Comparison of ENCODE assay signal across 1 cellular context in the genomic region with DNA sequence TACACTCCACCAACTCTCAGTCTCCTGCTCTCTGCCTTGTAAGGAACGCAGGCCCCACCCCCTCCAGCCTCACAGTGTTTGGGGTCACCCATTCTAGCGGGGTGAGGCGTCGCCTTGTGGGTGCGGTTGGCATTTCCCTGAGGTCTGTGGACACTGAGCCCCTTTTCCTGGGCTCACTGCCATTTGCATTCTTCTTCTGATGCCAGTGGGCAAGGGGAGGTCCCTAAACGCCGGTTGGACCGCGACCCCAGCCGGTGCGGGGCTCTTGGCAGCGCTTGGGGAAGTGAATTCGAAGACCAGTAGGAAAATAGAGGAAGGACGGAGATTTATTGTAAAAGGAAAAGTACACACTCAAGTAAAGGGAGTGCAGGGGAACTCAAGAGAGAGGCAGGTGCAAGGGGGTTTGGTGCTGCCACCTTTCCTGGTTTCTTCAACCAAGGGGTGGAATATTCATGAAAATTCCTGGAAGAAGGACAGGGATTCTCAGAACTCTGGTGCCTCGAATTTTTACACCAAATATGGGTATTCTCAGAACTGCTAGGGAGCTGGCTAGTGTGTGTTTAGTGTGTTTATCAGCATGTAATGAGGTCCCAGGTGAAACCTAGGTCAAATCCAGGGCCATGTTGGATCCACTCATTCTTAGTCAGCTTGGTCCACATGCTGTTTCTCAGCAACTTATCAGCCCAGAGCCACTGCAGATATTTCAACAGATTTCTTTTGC.
TF ChIP-seq lines count a peak whose summit lies in the region.
"Not testable (repeated sequence)": the region's sequence is repeated elsewhere in the genome, so short reads cannot be mapped to it uniquely, and the experiment has no call there.

No MANE protein-coding gene starts in this region.

TF ChIP-seq in K562, 482 proteins besides CTCF, POLR2A, EP300 and RAD21:
- TF ChIP-seq JUND (IDR thresholded peaks at IDR 0.05; ENCODE audit: borderline replicate concordance, low read depth, low read length) = 0 out of 2 replicates have a peak, but pooled peaks have one; percentile 14
- TF ChIP-seq JUND (tag; IDR thresholded peaks at IDR 0.05; ENCODE audit: borderline replicate concordance, low read depth, low read length); MYC (CRISPR knock-in tag; IDR thresholded peaks at IDR 0.05; ENCODE audit: borderline replicate concordance, low read depth); TEAD4 (CRISPR knock-in tag; IDR thresholded peaks at IDR 0.05; ENCODE audit: borderline replicate concordance): not testable (repeated sequence)
- TF ChIP-seq, protein P1, sequence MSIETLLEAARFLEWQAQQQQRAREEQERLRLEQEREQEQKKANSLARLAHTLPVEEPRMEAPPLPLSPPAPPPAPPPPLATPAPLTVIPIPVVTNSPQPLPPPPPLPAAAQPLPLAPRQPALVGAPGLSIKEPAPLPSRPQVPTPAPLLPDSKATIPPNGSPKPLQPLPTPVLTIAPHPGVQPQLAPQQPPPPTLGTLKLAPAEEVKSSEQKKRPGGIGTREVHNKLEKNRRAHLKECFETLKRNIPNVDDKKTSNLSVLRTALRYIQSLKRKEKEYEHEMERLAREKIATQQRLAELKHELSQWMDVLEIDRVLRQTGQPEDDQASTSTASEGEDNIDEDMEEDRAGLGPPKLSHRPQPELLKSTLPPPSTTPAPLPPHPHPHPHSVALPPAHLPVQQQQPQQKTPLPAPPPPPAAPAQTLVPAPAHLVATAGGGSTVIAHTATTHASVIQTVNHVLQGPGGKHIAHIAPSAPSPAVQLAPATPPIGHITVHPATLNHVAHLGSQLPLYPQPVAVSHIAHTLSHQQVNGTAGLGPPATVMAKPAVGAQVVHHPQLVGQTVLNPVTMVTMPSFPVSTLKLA (conservative IDR thresholded peaks at IDR 0.05) = 0 out of 4 replicates have a peak, but pooled peaks have one; percentile 19 to 33
- TF ChIP-seq CBFA2T3 (IDR thresholded peaks at IDR 0.05) = peak; percentile 64
- TF ChIP-seq YY1 (IDR thresholded peaks at IDR 0.05; ENCODE audit: borderline replicate concordance in 1 of 3, control insufficient read depth in 1 of 3, extremely low read depth in 1 of 3, insufficient read depth in 3 of 3, insufficient read length in 1 of 3, insufficient replicate concordance in 2 of 3, low read depth in 1 of 3, low read length in 2 of 3) = peak in 1 of 3 experiments; percentile 53
- TF ChIP-seq ATF7 (IDR thresholded peaks at IDR 0.05) = peak; percentile 31; the same call in 1 of the 2 replicates
- 0 out of 2 replicates have a peak, but pooled peaks have one; percentile 3 for TF ChIP-seq ZNF584 (CRISPR knock-in tag; IDR thresholded peaks at IDR 0.05; ENCODE audit: low read depth)
- TF ChIP-seq SPI1 (IDR thresholded peaks at IDR 0.05; ENCODE audit: borderline replicate concordance, low read depth, low read length) = 0 out of 2 replicates have a peak, but pooled peaks have one; percentile 7
- TF ChIP-seq SMARCA4 (IDR thresholded peaks at IDR 0.05) = peak; percentile 38
- TF ChIP-seq MAZ (CRISPR knock-in tag; conservative IDR thresholded peaks at IDR 0.05 in 1 of 2, IDR thresholded peaks at IDR 0.05 in 1 of 2) = peak in 1 of 2 experiments; percentile 38; a peak in 1 of 4 replicates
- TF ChIP-seq ARID1B (IDR thresholded peaks at IDR 0.05) = peak; percentile 73
- TF ChIP-seq MYC (IDR thresholded peaks at IDR 0.05; ENCODE audit: low read depth, low read length) = peak; percentile 46; the same call in 1 of the 2 replicates
- 0 out of 2 replicates have a peak, but pooled peaks have one; percentile 22 for TF ChIP-seq CREB3L1 (IDR thresholded peaks at IDR 0.05; ENCODE audit: borderline replicate concordance, low read depth)
- TF ChIP-seq TCF3 (CRISPR knock-in tag; IDR thresholded peaks at IDR 0.05) = peak; percentile 65
- TF ChIP-seq NCOR1 (IDR thresholded peaks at IDR 0.05) = peak; percentile 50
- TF ChIP-seq DPF2 (IDR thresholded peaks at IDR 0.05) = peak; percentile 59
- TF ChIP-seq STAT5A (IDR thresholded peaks at IDR 0.05; ENCODE audit: borderline replicate concordance, low read length) = peak; percentile 72
- peak in 1 of 2 experiments; percentile 18; a peak in 1 of 4 replicates for TF ChIP-seq TBL1XR1 (IDR thresholded peaks at IDR 0.05; ENCODE audit: low read length in 2 of 2)
- TF ChIP-seq HDAC3 (IDR thresholded peaks at IDR 0.05; ENCODE audit: borderline replicate concordance, partially characterized antibody) = peak; percentile 46
- peak; percentile 97 for TF ChIP-seq CC2D1A (IDR thresholded peaks at IDR 0.05)
- TF ChIP-seq EHMT2 (IDR thresholded peaks at IDR 0.05) = peak; percentile 85
- peak; percentile 85 for TF ChIP-seq FOSL1 (tag; conservative IDR thresholded peaks at IDR 0.05)
- peak; percentile 51 for TF ChIP-seq CBFA2T2 (conservative IDR thresholded peaks at IDR 0.05)
- TF ChIP-seq, protein P2, sequence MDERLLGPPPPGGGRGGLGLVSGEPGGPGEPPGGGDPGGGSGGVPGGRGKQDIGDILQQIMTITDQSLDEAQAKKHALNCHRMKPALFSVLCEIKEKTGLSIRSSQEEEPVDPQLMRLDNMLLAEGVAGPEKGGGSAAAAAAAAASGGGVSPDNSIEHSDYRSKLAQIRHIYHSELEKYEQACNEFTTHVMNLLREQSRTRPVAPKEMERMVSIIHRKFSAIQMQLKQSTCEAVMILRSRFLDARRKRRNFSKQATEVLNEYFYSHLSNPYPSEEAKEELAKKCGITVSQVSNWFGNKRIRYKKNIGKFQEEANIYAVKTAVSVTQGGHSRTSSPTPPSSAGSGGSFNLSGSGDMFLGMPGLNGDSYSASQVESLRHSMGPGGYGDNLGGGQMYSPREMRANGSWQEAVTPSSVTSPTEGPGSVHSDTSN (CRISPR knock-in tag; IDR thresholded peaks at IDR 0.05; ENCODE audit: low read depth) = not testable (repeated sequence)
- TF ChIP-seq, protein P2 (tag; conservative IDR thresholded peaks at IDR 0.05; ENCODE audit: low read depth) = 0 out of 2 replicates have a peak, but pooled peaks have one; percentile 7
- 0 out of 2 replicates have a peak, but pooled peaks have one; percentile 7 for TF ChIP-seq TEAD4 (IDR thresholded peaks at IDR 0.05; ENCODE audit: low read length)
- peak; percentile 76; the same call in 1 of the 2 replicates for TF ChIP-seq ZEB2 (IDR thresholded peaks at IDR 0.05)
- peak; percentile 79 to 99 for TF ChIP-seq SRF (CRISPR knock-in tag; IDR thresholded peaks at IDR 0.05)
- peak; percentile 47 for TF ChIP-seq HNRNPLL (IDR thresholded peaks at IDR 0.05; ENCODE audit: low read depth, low read length, poor library complexity, severe bottlenecking)
- peak; percentile 60 for TF ChIP-seq TAL1 (IDR thresholded peaks at IDR 0.05)
- TF ChIP-seq KDM1A (IDR thresholded peaks at IDR 0.05) = peak; percentile 56 to 63; a peak in 2 of 4 replicates
- peak; percentile 71; the same call in 1 of the 2 replicates for TF ChIP-seq CTBP1 (IDR thresholded peaks at IDR 0.05; ENCODE audit: borderline replicate concordance)
- TF ChIP-seq NBN (IDR thresholded peaks at IDR 0.05; ENCODE audit: low read depth) = 0 out of 2 replicates have a peak, but pooled peaks have one; percentile 18
- peak; percentile 52 for TF ChIP-seq L3MBTL2 (IDR thresholded peaks at IDR 0.05)
- TF ChIP-seq RCOR1 (IDR thresholded peaks at IDR 0.05; ENCODE audit: borderline replicate concordance in 1 of 2, low read depth in 2 of 2, low read length in 2 of 2) = peak in 1 of 2 experiments; percentile 44; a peak in 2 of 4 replicates
- TF ChIP-seq MEIS2 (IDR thresholded peaks at IDR 0.05; ENCODE audit: partially characterized antibody) = peak; percentile 13
- TF ChIP-seq, protein P3, sequence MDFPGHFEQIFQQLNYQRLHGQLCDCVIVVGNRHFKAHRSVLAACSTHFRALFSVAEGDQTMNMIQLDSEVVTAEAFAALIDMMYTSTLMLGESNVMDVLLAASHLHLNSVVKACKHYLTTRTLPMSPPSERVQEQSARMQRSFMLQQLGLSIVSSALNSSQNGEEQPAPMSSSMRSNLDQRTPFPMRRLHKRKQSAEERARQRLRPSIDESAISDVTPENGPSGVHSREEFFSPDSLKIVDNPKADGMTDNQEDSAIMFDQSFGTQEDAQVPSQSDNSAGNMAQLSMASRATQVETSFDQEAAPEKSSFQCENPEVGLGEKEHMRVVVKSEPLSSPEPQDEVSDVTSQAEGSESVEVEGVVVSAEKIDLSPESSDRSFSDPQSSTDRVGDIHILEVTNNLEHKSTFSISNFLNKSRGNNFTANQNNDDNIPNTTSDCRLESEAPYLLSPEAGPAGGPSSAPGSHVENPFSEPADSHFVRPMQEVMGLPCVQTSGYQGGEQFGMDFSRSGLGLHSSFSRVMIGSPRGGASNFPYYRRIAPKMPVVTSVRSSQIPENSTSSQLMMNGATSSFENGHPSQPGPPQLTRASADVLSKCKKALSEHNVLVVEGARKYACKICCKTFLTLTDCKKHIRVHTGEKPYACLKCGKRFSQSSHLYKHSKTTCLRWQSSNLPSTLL (IDR thresholded peaks at IDR 0.05) = peak; percentile 94
- TF ChIP-seq ESRRA (IDR thresholded peaks at IDR 0.05; ENCODE audit: borderline replicate concordance, low read depth) = peak; percentile 67
